17 cellular contexts compared by ENCODE assay signal in the genomic region with DNA sequence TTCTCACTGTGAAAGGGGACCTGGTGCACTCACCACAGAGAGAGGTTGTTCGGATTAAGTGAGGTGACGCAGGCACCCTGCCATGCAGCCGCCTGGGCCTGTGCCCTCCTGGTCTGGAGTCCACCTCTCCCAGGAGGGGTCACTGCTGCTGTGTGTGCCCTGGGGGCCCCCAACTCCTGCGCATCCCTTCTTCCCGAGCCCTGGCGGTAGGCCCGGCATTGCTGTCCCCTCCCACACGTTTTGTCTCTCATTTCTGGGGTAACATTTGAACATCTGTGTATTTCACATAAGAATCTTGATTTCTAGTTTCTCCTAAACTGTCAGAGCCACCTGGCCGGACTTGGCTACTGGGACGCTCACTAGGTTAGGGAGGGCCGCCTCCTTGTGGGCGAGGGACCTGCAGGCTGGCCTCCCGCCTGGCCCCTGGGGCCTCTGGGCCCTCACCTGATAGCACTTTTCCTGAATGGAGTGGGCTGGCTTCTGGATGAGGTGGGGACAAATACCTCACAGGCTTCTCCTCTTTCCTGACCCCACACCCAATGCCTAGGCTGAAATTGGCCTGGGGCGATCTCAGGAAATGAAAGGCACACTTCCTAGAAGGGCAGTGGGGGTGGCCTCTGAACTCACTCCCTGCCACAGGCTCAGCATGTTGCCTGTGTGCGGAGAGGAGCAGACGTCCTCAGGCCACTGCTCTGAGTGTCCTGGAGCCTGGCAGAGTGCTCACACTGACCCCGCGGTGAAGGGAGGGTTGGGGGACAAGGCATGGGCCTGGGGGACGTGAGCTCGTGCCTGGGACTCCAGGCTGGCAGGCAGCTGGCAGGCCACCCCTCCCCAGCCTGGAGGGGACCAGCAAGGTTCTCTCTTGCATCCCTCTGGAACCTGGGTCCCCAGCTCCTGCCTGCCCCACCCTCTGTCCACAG.
DNase-seq lines count a peak whose midpoint lies in the region; ATAC-seq, FAIRE-seq and TF ChIP-seq lines count a peak whose summit lies in the region.
"Had no signal": no experiment of that assay in that cellular context is flagged by ENCODE, and none has a peak within 500 bp of the region (broad histone marks: within the 10 kb centered on the region; RNA-seq: fewer than 3 reads in every experiment).

No MANE protein-coding gene starts in this region.

- no peaks in the 10 kb centered on the region for H3K9me1 ChIP-seq in K562 (ENCODE audit: control insufficient read depth, insufficient read depth, low read length)

- H3K9me3 ChIP-seq in SK-N-SH (no peaks in the 10 kb centered on the region), K562 (replicated peaks; ENCODE audit: control insufficient read depth, insufficient read depth, low read depth, low read length) (no peaks in the 10 kb centered on the region), kidney (ENCODE audit: control insufficient read depth in 1 of 2, low read length in 2 of 2) (no peaks in the 10 kb centered on the region), aorta (ENCODE audit: control insufficient read depth, low read length) (no peaks in the 10 kb centered on the region)

- WGBS in SK-N-SH (ENCODE audit: low lambda C conversion rate), result 84% methylated on average over 14 of the region's 20 CpGs
- 3% methylated on average over 16 of the region's 20 CpGs for WGBS in K562 (ENCODE audit: insufficient coverage, low coverage, missing lambda C conversion rate)
- WGBS in aorta, 2 donors, result 90 to 92% methylated on average over 20 of the region's 20 CpGs

- H3K4me1 ChIP-seq in SK-N-SH (ENCODE audit: control insufficient read depth in 1 of 2, insufficient read depth in 2 of 2, low read depth in 1 of 2, low read length in 1 of 2) (peaks cover 0 to 39% of the 10 kb centered on the region in 2 experiments; a peak in 1 of 4 replicates), K562 (replicated peaks in 1 of 2; ENCODE audit: control insufficient read depth in 2 of 2, insufficient read depth in 2 of 2, low read length in 2 of 2) (no peaks in the 10 kb centered on the region; a peak in 1 of 5 replicates), kidney (ENCODE audit: control insufficient read depth in 1 of 2, insufficient read depth in 1 of 2, low read depth in 1 of 2, low read length in 2 of 2) (no peaks in the 10 kb centered on the region), aorta (ENCODE audit: control insufficient read depth in 1 of 2, insufficient read depth in 2 of 2, low read length in 2 of 2) (no peaks in the 10 kb centered on the region)

- no peak for TF ChIP-seq CTCF in SK-N-SH (IDR thresholded peaks at IDR 0.05)
- TF ChIP-seq CTCF in K562 (IDR thresholded peaks at IDR 0.05 in 2 of 3, conservative IDR thresholded peaks at IDR 0.05 in 1 of 3; ENCODE audit: insufficient read depth in 2 of 3, low read depth in 1 of 3, low read length in 3 of 3), result 0 out of 6 replicates have a peak, but pooled peaks of 1 of the 3 experiments have one; percentile 5
- TF ChIP-seq CTCF in kidney (IDR thresholded peaks at IDR 0.05; ENCODE audit: borderline replicate concordance, extremely low read depth, insufficient read depth), result no peak

- H3K27me3 ChIP-seq in SK-N-SH (ENCODE audit: insufficient read depth) (no peaks in the 10 kb centered on the region), K562 (ENCODE audit: control insufficient read depth in 2 of 2, insufficient read depth in 2 of 2, low read length in 2 of 2) (peaks cover 3 to 79% of the 10 kb centered on the region in 2 experiments), aorta (ENCODE audit: control insufficient read depth in 1 of 2, insufficient read depth in 2 of 2, low read length in 1 of 2) (no peaks in the 10 kb centered on the region)

- intact Hi-C loops in K562 (cut with micrococcal nuclease), result no loop called here
- intact Hi-C loops in kidney (cut with DNase I), result no loop called here
- intact Hi-C loops in aorta (cut with DNase I), result no loop called here

- H3K9ac ChIP-seq in SK-N-SH (no peak overlapping the region), K562 (ENCODE audit: insufficient read depth in 1 of 2, low read depth in 2 of 2, low read length in 2 of 2) (no peak overlapping the region), kidney (ENCODE audit: low read length in 2 of 2) (no peak overlapping the region)

- POLR2A ChIA-PET in SK-N-SH (lab: Yijun Ruan, JAX) (interaction anchor here (0.7 kb wide), 1 partner anchor 17 kb away, joined by 4 read pairs; no protein-coding TSS in a partner anchor), K562 (lab: Yijun Ruan, JAX) (interaction anchor here (0.5 kb wide), 1 partner anchor 51 kb away, joined by 3 read pairs; no protein-coding TSS in a partner anchor)

- no peak for TF ChIP-seq RAD21 in SK-N-SH (IDR thresholded peaks at IDR 0.05; ENCODE audit: low read length)
- no peak for TF ChIP-seq RAD21 in K562 (CRISPR knock-in tag; conservative IDR thresholded peaks at IDR 0.05 in 1 of 2, IDR thresholded peaks at IDR 0.05 in 1 of 2)

- DNase-seq in SK-N-SH (peak; percentile 67), K562 (ENCODE audit: extremely low read depth in 1 of 4, low spot score in 3 of 4) (no peak), kidney (peak; percentile 54), aorta (peak; percentile 36 to 71), cerebellar cortex (ENCODE audit: low spot score) (no peak), GM19238 (ENCODE audit: insufficient read length, low spot score) (no peak), OCI-M2 (lab: John Stamatoyannopoulos, UW; ENCODE audit: unreplicated experiment) (no peak)
- DNase-seq: C1 segment of cervical spinal cord, EL, Kasumi-1, NCI-H1105 treated with DMSO at 0.1 percent for 48 hours, NCI-H2029, SIG-M5 had no signal

- FAIRE-seq in K562 (lab: Jason Lieb, UNC) (no peak), kidney (lab: Jason Lieb, UNC) (no peak)
- FAIRE-seq: H54, RCC 7860 had no signal

- H3K4me2 ChIP-seq in SK-N-SH, result no peak overlapping the region
- H3K4me2 ChIP-seq in K562 (ENCODE audit: insufficient read depth, low read length), result no peak overlapping the region

- in situ Hi-C loops in K562 (cut with MboI), result no loop called here

- H3F3A ChIP-seq in SK-N-SH (replicated peaks; ENCODE audit: insufficient read depth), result no peaks in the 10 kb centered on the region

- H3K4me3 ChIP-seq in SK-N-SH (ENCODE audit: low read depth in 2 of 2, low read length in 1 of 2), result no peak overlapping the region
- H3K4me3 ChIP-seq in K562, result no peak overlapping the region
- H3K4me3 ChIP-seq in kidney (ENCODE audit: low read length in 2 of 2), result no peak overlapping the region
- no peak overlapping the region for H3K4me3 ChIP-seq in aorta (ENCODE audit: low read length in 2 of 2)

- H4K20me1 ChIP-seq in SK-N-SH (ENCODE audit: insufficient read depth), result no peaks in the 10 kb centered on the region
- no peaks in the 10 kb centered on the region for H4K20me1 ChIP-seq in K562 (replicated peaks; ENCODE audit: control insufficient read depth, insufficient read depth, low read length)

- no peak for TF ChIP-seq EP300 in SK-N-SH (IDR thresholded peaks at IDR 0.05; ENCODE audit: borderline replicate concordance in 1 of 2, low read depth in 1 of 2, low read length in 1 of 2)
- no peak for TF ChIP-seq EP300 in K562 (IDR thresholded peaks at IDR 0.05; ENCODE audit: low read length)

- H3K9me2 ChIP-seq in SK-N-SH, result no peaks in the 10 kb centered on the region

- no peak for TF ChIP-seq POLR2A in K562 (conservative IDR thresholded peaks at IDR 0.05)

- H3K27ac ChIP-seq in SK-N-SH (ENCODE audit: low read depth in 2 of 2, low read length in 1 of 2) (no peak overlapping the region; a peak in 1 of 4 replicates), K562 (ENCODE audit: extremely low read depth, low read depth, low read length) (no peak overlapping the region), kidney (ENCODE audit: low read depth in 2 of 2, low read length in 2 of 2) (no peak overlapping the region), aorta (ENCODE audit: low read depth in 1 of 2, low read length in 2 of 2) (no peak overlapping the region)
- H3K27ac ChIP-seq: 22Rv1 had no signal

- H3K79me2 ChIP-seq in SK-N-SH (ENCODE audit: insufficient read depth) (no peaks in the 10 kb centered on the region), K562 (ENCODE audit: control insufficient read depth, insufficient read depth, low read length) (no peaks in the 10 kb centered on the region)

- no peak for ATAC-seq in SK-N-SH treated with all-trans-retinoic acid at 6 μM for 48 hours
- peak; percentile 44; the same call in 1 of the 3 replicates for ATAC-seq in K562
- ATAC-seq in aorta (ENCODE audit: low FRiP score), result peak; percentile 8

- CTCF ChIA-PET in SK-N-SH (lab: Yijun Ruan, JAX), result interaction anchor here (0.6 to 1.8 kb wide), 2 partner anchors 14 to 21 kb away, joined by 3 to 5 read pairs; no protein-coding TSS in a partner anchor
- CTCF ChIA-PET in K562 (lab: Yijun Ruan, JAX; ENCODE audit: low intra/inter-chr PET ratio), result interaction anchor here (0.6 kb wide), 1 partner anchor 410 kb away, joined by 3 read pairs; no protein-coding TSS in a partner anchor

- BruUV-seq in K562 (replicated peaks; lab: Mats Ljungman, UMichigan), result no TSS peak

- no peaks in the 10 kb centered on the region for H3K36me3 ChIP-seq in SK-N-SH (replicated peaks in 1 of 2; ENCODE audit: control insufficient read depth in 1 of 2, insufficient read depth in 2 of 2, low read length in 1 of 2)
- H3K36me3 ChIP-seq in K562 (ENCODE audit: control insufficient read depth, insufficient read depth, low read length), result no peaks in the 10 kb centered on the region
- no peaks in the 10 kb centered on the region for H3K36me3 ChIP-seq in kidney (ENCODE audit: control insufficient read depth in 1 of 2, insufficient read depth in 2 of 2, low read length in 2 of 2)
- H3K36me3 ChIP-seq in aorta (ENCODE audit: control insufficient read depth in 1 of 2, insufficient read depth in 2 of 2, low read length in 1 of 2), result no peaks in the 10 kb centered on the region

- no peak overlapping the region for H2AFZ ChIP-seq in SK-N-SH (ENCODE audit: low read depth)
- no peak overlapping the region for H2AFZ ChIP-seq in K562 (ENCODE audit: low read depth, low read length)

TF ChIP-seq in SK-N-SH, 30 proteins besides CTCF, POLR2A, EP300 and RAD21 (continues in another document):
- TF ChIP-seq, protein P1, sequence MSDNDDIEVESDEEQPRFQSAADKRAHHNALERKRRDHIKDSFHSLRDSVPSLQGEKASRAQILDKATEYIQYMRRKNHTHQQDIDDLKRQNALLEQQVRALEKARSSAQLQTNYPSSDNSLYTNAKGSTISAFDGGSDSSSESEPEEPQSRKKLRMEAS (IDR thresholded peaks at IDR 0.05; ENCODE audit: low read depth), result no peak
- no peak for TF ChIP-seq FOXM1 (IDR thresholded peaks at IDR 0.05; ENCODE audit: low read depth)

TF ChIP-seq in SK-N-SH treated with all-trans-retinoic acid at 6 μM for 48 hours, 23 proteins besides CTCF, POLR2A, EP300 and RAD21:
- TF ChIP-seq RARB (CRISPR knock-in tag; IDR thresholded peaks at IDR 0.05) (no peak), CSDC2 (CRISPR knock-in tag; IDR thresholded peaks at IDR 0.05) (no peak)

TF ChIP-seq in K562, 482 proteins besides CTCF, POLR2A, EP300 and RAD21 (continues in another document):
- TF ChIP-seq KLF10 (CRISPR knock-in tag; IDR thresholded peaks at IDR 0.05), result no peak

Comparison
In these comparisons a context has a peak if more than half of its experiments do, and no peak if none do; other contexts are left out.
1. DNase-seq: peak in SK-N-SH (single experiment), kidney (single experiment) and aorta (2 of 2); none in K562 (0 of 4), cerebellar cortex (single experiment), GM19238 (single experiment) and OCI-M2 (single experiment).